In the genomic region with DNA sequence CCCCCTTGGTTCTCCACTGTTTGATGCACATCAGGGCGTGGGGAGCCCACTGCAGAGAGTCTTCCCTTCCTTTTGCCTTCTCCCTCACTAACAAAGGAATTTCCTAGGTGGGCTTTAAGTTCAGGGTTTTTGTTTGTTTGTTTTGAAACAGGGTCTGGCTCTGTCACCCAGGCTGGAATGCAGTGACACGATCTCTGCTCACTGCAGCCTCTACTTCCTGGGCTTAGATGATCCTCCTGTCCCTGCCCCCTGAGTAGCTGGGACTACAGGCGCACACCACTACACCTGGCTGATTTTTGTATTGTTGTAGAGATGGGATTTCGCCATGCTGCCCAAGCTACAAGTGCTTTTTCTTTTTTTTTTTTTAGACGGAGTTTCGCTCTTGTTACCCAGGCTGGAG, we compare ENCODE assay signal across 22 cellular contexts. TPM values are rescaled to one million over a fixed set of nuclear protein-coding genes. Genes with fewer than 3 reads are reported as not detected.
DNase-seq lines count a peak whose midpoint lies in the region; ATAC-seq and TF ChIP-seq lines count a peak whose summit lies in the region.
"Had no signal": no experiment of that assay in that cellular context is flagged by ENCODE, and none has a peak within 500 bp of the region (broad histone marks: within the 10 kb centered on the region; RNA-seq: fewer than 3 reads in every experiment).

No MANE protein-coding gene starts in this region.

- H3K4me3 ChIP-seq in SJSA1, result no peak overlapping the region
- H3K4me3 ChIP-seq in neutrophil (ENCODE audit: low read depth in 1 of 2, low read length in 1 of 2), result no peak overlapping the region
- H3K4me3 ChIP-seq: A549, GM12878, GM23248 had no signal

- H3K27me3 Mint-ChIP-seq in activated naive CD8-positive, alpha-beta T cell treated with anti-CD3 and anti-CD28 coated beads, Interleukin-2, amount 10 ng/mL, durations not matched to agents 7 days and 5 days, result no peaks in the 10 kb centered on the region
- no peaks in the 10 kb centered on the region for H3K27me3 Mint-ChIP-seq in activated naive CD8-positive, alpha-beta T cell treated with anti-CD3 and anti-CD28 coated beads for 36 hours
- H3K27me3 Mint-ChIP-seq: CD4-positive, alpha-beta T cell; CD8-positive, alpha-beta memory T cell had no signal

- no peak for DNase-seq in activated naive CD8-positive, alpha-beta T cell treated with anti-CD3 and anti-CD28 coated beads, Interleukin-2, amount 10 ng/mL, durations not matched to agents 7 days and 5 days
- no peak for DNase-seq in activated naive CD8-positive, alpha-beta T cell treated with anti-CD3 and anti-CD28 coated beads for 36 hours
- peak in 1 of 2 experiments; percentile 51 for DNase-seq in SJSA1 (ENCODE audit: low read depth in 1 of 2, low spot score in 2 of 2)
- no peak for DNase-seq in cerebellum (ENCODE audit: low spot score)
- no peak for DNase-seq in anterior cingulate cortex (lab: John Stamatoyannopoulos, UW)
- no peak for DNase-seq in Ammon's horn (ENCODE audit: low spot score)
- DNase-seq: 8988T; ACHN; AML-193; CD4-positive, alpha-beta T cell; CD8-positive, alpha-beta memory T cell; DMS 273 treated with DMSO at 0.1 percent for 48 hours; DMS79; EL; GDM1; GM23248; H9 had no signal

- H3K27me3 ChIP-seq in SJSA1 (replicated peaks) (no peaks in the 10 kb centered on the region), neutrophil (no peaks in the 10 kb centered on the region)

- H3K9me3 ChIP-seq in SJSA1 (replicated peaks) (no peaks in the 10 kb centered on the region), neutrophil (no peaks in the 10 kb centered on the region)
- H3K9me3 ChIP-seq: A549 had no signal

- H3K4me1 Mint-ChIP-seq in activated naive CD8-positive, alpha-beta T cell treated with anti-CD3 and anti-CD28 coated beads, Interleukin-2, amount 10 ng/mL, durations not matched to agents 7 days and 5 days, result peaks cover 2% of the 10 kb centered on the region
- H3K4me1 Mint-ChIP-seq in activated naive CD8-positive, alpha-beta T cell treated with anti-CD3 and anti-CD28 coated beads for 36 hours, result no peaks in the 10 kb centered on the region

- H3K36me3 Mint-ChIP-seq in activated naive CD8-positive, alpha-beta T cell treated with anti-CD3 and anti-CD28 coated beads, Interleukin-2, amount 10 ng/mL, durations not matched to agents 7 days and 5 days, result peaks cover 8% of the 10 kb centered on the region
- H3K36me3 Mint-ChIP-seq in activated naive CD8-positive, alpha-beta T cell treated with anti-CD3 and anti-CD28 coated beads for 36 hours, result peaks cover 14% of the 10 kb centered on the region

- H3K27ac Mint-ChIP-seq in activated naive CD8-positive, alpha-beta T cell treated with anti-CD3 and anti-CD28 coated beads, Interleukin-2, amount 10 ng/mL, durations not matched to agents 7 days and 5 days, result peak overlapping the region; percentile 30
- H3K27ac Mint-ChIP-seq in activated naive CD8-positive, alpha-beta T cell treated with anti-CD3 and anti-CD28 coated beads for 36 hours, result no peak overlapping the region
- H3K27ac Mint-ChIP-seq: CD4-positive, alpha-beta T cell had no signal

- no peaks in the 10 kb centered on the region for H3K9me3 Mint-ChIP-seq in activated naive CD8-positive, alpha-beta T cell treated with anti-CD3 and anti-CD28 coated beads, Interleukin-2, amount 10 ng/mL, durations not matched to agents 7 days and 5 days
- H3K9me3 Mint-ChIP-seq in activated naive CD8-positive, alpha-beta T cell treated with anti-CD3 and anti-CD28 coated beads for 36 hours, result no peaks in the 10 kb centered on the region
- H3K9me3 Mint-ChIP-seq: CD4-positive, alpha-beta T cell; CD8-positive, alpha-beta memory T cell; H9 had no signal

- H3K4me1 ChIP-seq in SJSA1 (replicated peaks) (peaks cover 52% of the 10 kb centered on the region), neutrophil (ENCODE audit: control insufficient read depth in 1 of 2, insufficient read depth in 1 of 2, low read depth in 1 of 2, low read length in 1 of 2) (peaks cover 32 to 35% of the 10 kb centered on the region in 2 experiments)

- POLR2A ChIA-PET in activated naive CD8-positive, alpha-beta T cell treated with anti-CD3 and anti-CD28 coated beads, Interleukin-2, amount 10 ng/mL, durations not matched to agents 7 days and 5 days (lab: Charles Lee), result no interaction called here

- H3K4me3 Mint-ChIP-seq in activated naive CD8-positive, alpha-beta T cell treated with anti-CD3 and anti-CD28 coated beads, Interleukin-2, amount 10 ng/mL, durations not matched to agents 7 days and 5 days, result no peak overlapping the region
- H3K4me3 Mint-ChIP-seq in activated naive CD8-positive, alpha-beta T cell treated with anti-CD3 and anti-CD28 coated beads for 36 hours, result no peak overlapping the region
- H3K4me3 Mint-ChIP-seq: CD14-positive monocyte; CD4-positive, alpha-beta T cell; CD8-positive, alpha-beta memory T cell; H9 had no signal

- no peak for ATAC-seq in activated naive CD8-positive, alpha-beta T cell treated with anti-CD3 and anti-CD28 coated beads, Interleukin-2, amount 10 ng/mL, durations not matched to agents 7 days and 5 days (ENCODE audit: low read depth)
- ATAC-seq: A549, GM12878, HCT116 had no signal

- peaks cover 79% of the 10 kb centered on the region for H3K36me3 ChIP-seq in SJSA1
- H3K36me3 ChIP-seq in neutrophil, result peaks cover 30% of the 10 kb centered on the region

- H3K27ac ChIP-seq in SJSA1 (peak overlapping the region; percentile 9; the same call in 1 of the 2 replicates), neutrophil (peak overlapping the region; percentile 85)
- H3K27ac ChIP-seq: A549, GM23248 had no signal

- no peak for TF ChIP-seq CTCF in neutrophil (IDR thresholded peaks at IDR 0.05)

RNA-seq across cellular contexts. Expression of a gene that starts 33.8 kb away (rescaled TPM):
- 10 to 100 TPM; 66.7 to 70.2 TPM for total RNA-seq in activated naive CD8-positive, alpha-beta T cell treated with anti-CD3 and anti-CD28 coated beads, Interleukin-2, amount 10 ng/mL, durations not matched to agents 7 days and 5 days
- 10 to 100 TPM; 42.8 to 43.6 TPM for total RNA-seq in activated naive CD8-positive, alpha-beta T cell treated with anti-CD3 and anti-CD28 coated beads for 36 hours
- 9.7 and 10.3 TPM in 2 replicates for total RNA-seq in SJSA1 (2014; rRNA removed; shearing (Covaris generic))
- total RNA-seq in cerebellum, result 30.1 TPM

RNA-seq across cellular contexts. Expression of a gene that starts 54.5 kb away (rescaled TPM):
- 10 to 100 TPM; 45.3 to 48.6 TPM for total RNA-seq in activated naive CD8-positive, alpha-beta T cell treated with anti-CD3 and anti-CD28 coated beads, Interleukin-2, amount 10 ng/mL, durations not matched to agents 7 days and 5 days
- 100 to 1,000 TPM; 116 to 118 TPM for total RNA-seq in activated naive CD8-positive, alpha-beta T cell treated with anti-CD3 and anti-CD28 coated beads for 36 hours
- 7.0 and 14.3 TPM in 2 replicates for total RNA-seq in SJSA1 (2014; rRNA removed; shearing (Covaris generic))
- total RNA-seq in cerebellum, result 10.8 TPM
